Comparison of ENCODE assay signal across 17 cellular contexts in the genomic region with DNA sequence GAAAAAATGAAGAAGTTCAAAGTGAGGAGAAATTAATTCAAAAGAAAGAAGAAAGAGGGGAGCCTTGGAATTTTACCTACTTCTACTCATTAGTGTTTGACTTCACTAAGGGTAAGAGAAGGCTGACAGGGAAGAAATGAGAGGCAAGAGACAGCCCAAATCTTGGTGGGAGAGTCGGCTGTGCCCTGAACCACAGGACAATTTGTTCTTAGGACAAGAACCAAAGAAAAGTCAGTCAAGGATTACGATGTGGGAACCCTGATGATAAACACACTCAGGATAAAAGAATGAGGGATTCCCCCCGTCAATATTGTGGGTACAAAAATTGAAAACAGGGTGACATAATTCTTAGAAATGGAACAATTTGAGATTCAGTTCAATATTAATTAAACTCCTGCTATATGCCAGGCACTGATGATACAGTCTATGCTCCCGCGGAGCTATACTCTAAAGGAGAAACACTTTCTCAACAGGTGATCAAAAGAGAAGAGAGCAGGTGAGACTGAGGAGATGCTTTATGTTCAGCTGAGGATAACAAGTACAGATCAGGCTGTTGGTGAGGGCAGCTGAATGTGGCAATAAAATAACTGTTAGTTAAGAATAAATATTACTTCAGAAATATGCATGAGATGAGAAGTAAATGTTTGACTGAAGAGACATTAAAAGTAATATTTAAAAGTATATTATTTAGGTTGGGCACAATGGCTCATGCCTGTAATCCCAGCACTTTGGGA.
"Had no signal": no experiment of that assay in that cellular context is flagged by ENCODE, and none has a peak within 500 bp of the region (broad histone marks: within the 10 kb centered on the region; RNA-seq: fewer than 3 reads in every experiment).

No MANE protein-coding gene starts in this region.

- H3K27ac ChIP-seq: hepatocyte, sigmoid colon, spleen, thyroid gland had no signal

- H3K4me3 ChIP-seq: hepatocyte, sigmoid colon, spleen, thyroid gland had no signal

- H2AFZ ChIP-seq: hepatocyte had no signal

- FAIRE-seq: frontal cortex had no signal

- ATAC-seq: activated naive CD4-positive, alpha-beta T cell treated with anti-CD3 and anti-CD28 coated beads, Interleukin-2, amount 50 U/mL, for 72 hours; left ventricle myocardium superior; natural killer cell treated with Interleukin-12 subunit alpha and Interleukin-12 subunit beta and Interleukin-15 and Interleukin-18, amount 100 ng/mL, for 72 hours; stimulated activated naive CD8-positive, alpha-beta T cell treated with anti-CD3 and anti-CD28 coated beads, Interleukin-15, Interleukin-2, amounts not matched to agents 100 U/mL and 50 U/mL, for 24 hours; WTC11 had no signal

- H3K27me3 ChIP-seq: hepatocyte, sigmoid colon, spleen, thyroid gland had no signal

- H3K9me3 ChIP-seq: sigmoid colon, spleen, thyroid gland had no signal

- DNase-seq: activated gamma-delta T cell treated with Interleukin-2 at 50 U/mL for 16 hours; activated T-cell treated with anti-CD3 and anti-CD28 coated beads, Interleukin-2, amount 50 U/mL, for 1 hour; cerebellar nuclear complex; glutamatergic neuron; left ventricle myocardium superior; retina; sigmoid colon; spleen; stimulated activated CD4-positive, alpha-beta T cell treated with anti-CD3 and anti-CD28 coated beads, Interleukin-4, amount 100 ng/mL, for 4 hours; stimulated activated naive CD8-positive, alpha-beta T cell treated with anti-CD3 and anti-CD28 coated beads, Interleukin-15, Interleukin-2, amounts not matched to agents 100 U/mL and 50 U/mL, for 24 hours; T1000 had no signal

- H3K79me2 ChIP-seq: hepatocyte had no signal

- H3K4me1 ChIP-seq: spleen, thyroid gland had no signal

- H3K4me2 ChIP-seq: hepatocyte had no signal

- H3K36me3 ChIP-seq: sigmoid colon, spleen, thyroid gland had no signal
